11 cellular contexts compared by ENCODE assay signal in the genomic region with DNA sequence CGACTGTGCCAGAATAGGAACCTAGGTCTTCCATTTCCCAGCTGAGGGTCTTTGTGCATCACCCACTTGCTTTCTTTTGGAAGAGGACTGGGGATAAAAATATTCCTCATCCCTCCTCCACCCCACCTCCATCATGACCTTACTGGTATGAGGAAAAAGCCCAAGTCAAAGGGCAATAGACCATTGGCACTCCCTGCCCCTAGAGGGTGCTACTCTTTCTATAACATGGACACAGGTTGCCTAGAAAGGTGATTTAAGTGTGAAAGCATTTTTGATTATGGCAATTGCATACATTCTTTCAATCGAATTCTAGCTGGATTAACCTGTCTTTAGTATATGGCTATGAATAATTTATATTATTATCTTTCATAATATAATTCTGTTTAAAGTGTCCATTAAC. TPM values are rescaled to one million over a fixed set of nuclear protein-coding genes. Genes with fewer than 3 reads are reported as not detected.
DNase-seq lines count a peak whose midpoint lies in the region; ATAC-seq, FAIRE-seq and TF ChIP-seq lines count a peak whose summit lies in the region.
"Had no signal": no experiment of that assay in that cellular context is flagged by ENCODE, and none has a peak within 500 bp of the region (broad histone marks: within the 10 kb centered on the region; RNA-seq: fewer than 3 reads in every experiment).

No MANE protein-coding gene starts in this region.

- TF ChIP-seq RAD21 in HepG2 (CRISPR knock-in tag; IDR thresholded peaks at IDR 0.05), result no peak

- H4K20me1 ChIP-seq in HepG2 (ENCODE audit: insufficient read depth, low read length), result no peaks in the 10 kb centered on the region

- H3K9me3 Mint-ChIP-seq in Caco-2 (ENCODE audit: unreplicated experiment), result peaks cover 13% of the 10 kb centered on the region

- 26% methylated on average over 2 of the region's 2 CpGs for WGBS in HepG2 (ENCODE audit: low lambda C conversion rate)

- H3K4me1 ChIP-seq in Caco-2 (no peaks in the 10 kb centered on the region), HepG2 (ENCODE audit: insufficient read depth, low read length) (peaks cover 6% of the 10 kb centered on the region; the same call in 1 of the 2 replicates), vagina (no peaks in the 10 kb centered on the region)
- H3K4me1 ChIP-seq: uterus had no signal

- no peaks in the 10 kb centered on the region for H3K27me3 Mint-ChIP-seq in Caco-2 (ENCODE audit: insufficient read depth, unreplicated experiment)

- CTCF ChIA-PET in Caco-2 (lab: Charles Lee), result no interaction called here
- CTCF ChIA-PET in HepG2 (lab: Yijun Ruan, JAX; ENCODE audit: low intra/inter-chr PET ratio, low total read pairs), result interaction anchor here (0.9 kb wide), 1 partner anchor 194 kb away, joined by 5 read pairs; no protein-coding TSS in a partner anchor

- H3K27ac ChIP-seq in HepG2 (ENCODE audit: extremely low read length, insufficient read depth, low read length), result no peak overlapping the region
- H3K27ac ChIP-seq in vagina, result no peak overlapping the region
- H3K27ac ChIP-seq: uterus had no signal

- H3K9ac ChIP-seq in HepG2 (ENCODE audit: insufficient read depth, low read depth, low read length), result no peak overlapping the region

- TF ChIP-seq EP300 in HepG2 (IDR thresholded peaks at IDR 0.05; ENCODE audit: low read depth in 2 of 2, low read length in 2 of 2) (no peak), HepG2 (CRISPR knock-in tag; IDR thresholded peaks at IDR 0.05; ENCODE audit: borderline replicate concordance) (no peak)

- BruUV-seq in Caco-2 (replicated peaks; lab: Mats Ljungman, UMichigan), result no TSS peak
- no TSS peak for BruUV-seq in HepG2 (replicated peaks; lab: Mats Ljungman, UMichigan)

- TF ChIP-seq POLR2A in HepG2 (IDR thresholded peaks at IDR 0.05; ENCODE audit: insufficient read depth in 1 of 2, low read depth in 2 of 2, low read length in 2 of 2) (no peak), vagina (IDR thresholded peaks at IDR 0.05) (no peak)

- no peak overlapping the region for H3K4me2 ChIP-seq in HepG2 (ENCODE audit: low read depth, low read length)

- H3K36me3 ChIP-seq in Caco-2 (ENCODE audit: control insufficient read depth, insufficient read depth, low read length) (no peaks in the 10 kb centered on the region), HepG2 (replicated peaks in 1 of 2; ENCODE audit: control insufficient read depth in 1 of 2, insufficient read depth in 2 of 2, low read length in 2 of 2) (no peaks in the 10 kb centered on the region), vagina (no peaks in the 10 kb centered on the region)
- H3K36me3 ChIP-seq: uterus had no signal

- H3K4me1 Mint-ChIP-seq in Caco-2 (ENCODE audit: low read depth, unreplicated experiment), result no peaks in the 10 kb centered on the region

- peak; percentile 49 for FAIRE-seq in HepG2 (lab: Jason Lieb, UNC)

- no peak overlapping the region for H2AFZ ChIP-seq in HepG2 (ENCODE audit: low read length)

- no peak overlapping the region for H3K4me3 Mint-ChIP-seq in Caco-2 (ENCODE audit: unreplicated experiment)
- H3K4me3 Mint-ChIP-seq: activated naive CD8-positive, alpha-beta T cell had no signal

- TF ChIP-seq CTCF in Caco-2 (IDR thresholded peaks at IDR 0.05; ENCODE audit: insufficient read depth in 1 of 2, low read depth in 1 of 2, low read length in 1 of 2, severe bottlenecking in 1 of 2, unreplicated experiment in 1 of 2) (peak; percentile 45 to 54), HFF-Myc (IDR thresholded peaks at IDR 0.05; ENCODE audit: low read depth, low read length, missing control alignments) (peak; percentile 50), astrocyte of the spinal cord (IDR thresholded peaks at IDR 0.05; ENCODE audit: low read depth, low read length) (peak; percentile 54), HepG2 (CRISPR knock-in tag; IDR thresholded peaks at IDR 0.05) (peak; percentile 58), vagina (IDR thresholded peaks at IDR 0.05) (no peak)

- no peaks in the 10 kb centered on the region for H3K79me2 ChIP-seq in HepG2 (ENCODE audit: insufficient read depth, low read length)

- H3K36me3 Mint-ChIP-seq in Caco-2 (ENCODE audit: insufficient read depth, unreplicated experiment), result no peaks in the 10 kb centered on the region

- H3K27me3 ChIP-seq in Caco-2 (replicated peaks; ENCODE audit: control insufficient read depth, insufficient read depth, low read length) (no peaks in the 10 kb centered on the region; the same call in 1 of the 2 replicates), HepG2 (ENCODE audit: control insufficient read depth in 1 of 2, insufficient read depth in 2 of 2, low read length in 2 of 2) (no peaks in the 10 kb centered on the region), vagina (no peaks in the 10 kb centered on the region)
- H3K27me3 ChIP-seq: uterus had no signal

- no peak overlapping the region for H3K27ac Mint-ChIP-seq in Caco-2 (ENCODE audit: unreplicated experiment)
- H3K27ac Mint-ChIP-seq: activated naive CD8-positive, alpha-beta T cell had no signal

- in situ Hi-C loops in astrocyte of the spinal cord (cut with HindIII; ENCODE audit: low sequenced_read_pairs), result no loop called here
- in situ Hi-C loops in HepG2 (cut with HindIII; ENCODE audit: extremely low pct_ligation_motif_present, low pct_unique_long_range_greater_than_20kb), result no loop called here

- intact Hi-C loops in Caco-2 (cut with micrococcal nuclease; ENCODE audit: unreplicated experiment) (no loop called here), HepG2 (cut with micrococcal nuclease; ENCODE audit: unreplicated experiment) (no loop called here), vagina (cut with DNase I) (no loop called here), posterior cingulate gyrus (cut with DNase I) (no loop called here)

- H3K9me3 ChIP-seq in Caco-2 (no peaks in the 10 kb centered on the region; the same call in 1 of the 2 replicates), HepG2 (ENCODE audit: low read length) (no peaks in the 10 kb centered on the region), vagina (no peaks in the 10 kb centered on the region)
- H3K9me3 ChIP-seq: uterus had no signal

- peak; percentile 77 for ATAC-seq in HepG2
- no peak for ATAC-seq in GM18870 (IDR thresholded peaks at IDR 0.05; ENCODE audit: unreplicated experiment)

- no peak overlapping the region for H3K4me3 ChIP-seq in Caco-2 (ENCODE audit: low read depth, low read length)
- H3K4me3 ChIP-seq in HFF-Myc (replicated peaks; ENCODE audit: low read depth, low read length), result no peak overlapping the region
- no peak overlapping the region for H3K4me3 ChIP-seq in astrocyte of the spinal cord (ENCODE audit: low read depth, low read length)
- H3K4me3 ChIP-seq in HepG2 (replicated peaks in 1 of 3; ENCODE audit: insufficient read depth in 1 of 3, low read depth in 2 of 3, low read length in 3 of 3), result no peak overlapping the region
- H3K4me3 ChIP-seq in vagina, result no peak overlapping the region
- H3K4me3 ChIP-seq: uterus had no signal

- DNase-seq in Caco-2, result peak in 1 of 2 experiments; percentile 23
- DNase-seq in HFF-Myc (ENCODE audit: extremely low read depth, low read depth), result no peak
- DNase-seq in astrocyte of the spinal cord (ENCODE audit: low read depth, low spot score), result no peak
- DNase-seq in HepG2 (ENCODE audit: low spot score), result peak; percentile 28
- DNase-seq in vagina (ENCODE audit: extremely low spot score in 2 of 2), result no peak
- no peak for DNase-seq in posterior cingulate gyrus
- no peak for DNase-seq in stimulated activated CD8-positive, alpha-beta memory T cell treated with anti-CD3 and anti-CD28 coated beads, Interleukin-4, amount 100 ng/mL, for 48 hours
- DNase-seq: NCI-H1092, uterus had no signal

- POLR2A ChIA-PET in Caco-2 (lab: Charles Lee), result interaction anchor here (0.5 kb wide), 1 partner anchor 1645 kb away, joined by 4 read pairs; no protein-coding TSS in a partner anchor
- POLR2A ChIA-PET in HepG2 (lab: Yijun Ruan, JAX), result no interaction called here

TF ChIP-seq in HepG2, 621 proteins besides CTCF, POLR2A, EP300 and RAD21 (continues in another document):
- TF ChIP-seq HNF4A (CRISPR knock-in tag; IDR thresholded peaks at IDR 0.05) (0 out of 2 replicates have a peak, but pooled peaks have one; percentile 8), HNF4G (IDR thresholded peaks at IDR 0.05; ENCODE audit: borderline replicate concordance, low read depth, low read length) (peak; percentile 35; the same call in 1 of the 2 replicates), HNF4G (CRISPR knock-in tag; IDR thresholded peaks at IDR 0.05; ENCODE audit: borderline replicate concordance, low read depth) (no peak)

RNA-seq across cellular contexts. Expression of gene ZNF618, which starts 22.8 kb away (rescaled TPM):
- total RNA-seq in Caco-2 (2022) (1.2 and 1.5 TPM in 2 replicates), HepG2 (2016; rRNA removed; fragmentation: Illumina TruSeq; extraction: Trizol) (0.06 and 0.07 TPM in 2 replicates), vagina (7.4 TPM)
- not detected in 2 replicates for total RNA-seq in HepG2 (2016; cell fraction: cytosol; rRNA removed; fragmentation: Illumina TruSeq; extraction: Trizol; ENCODE audit: low read depth)
- 0.03 and 0.09 TPM in 2 replicates for total RNA-seq in HepG2 (2016; cell fraction: insoluble cytoplasmic fraction; rRNA removed; fragmentation: Illumina TruSeq; extraction: Trizol)
- 0.03 and 0.19 TPM in 2 replicates for total RNA-seq in HepG2 (2016; cell fraction: membrane; rRNA removed; fragmentation: Illumina TruSeq; extraction: Trizol)
- total RNA-seq in HepG2 (2016; cell fraction: nucleus; rRNA removed; fragmentation: Illumina TruSeq; extraction: Trizol), result 0.16 and 0.25 TPM in 2 replicates
- polyA plus RNA-seq in HepG2 (2011; rRNA removed), result 0.05 and 0.07 TPM in 2 replicates
- polyA plus RNA-seq in HepG2 (2011; cell fraction: cytosol; rRNA removed), result 0.08 and 0.17 TPM in 2 replicates
- polyA plus RNA-seq in HepG2 (2011; cell fraction: nucleus; rRNA removed), result 0.24 and 0.35 TPM in 2 replicates
- 0.03 and 0.04 TPM in 2 replicates for polyA plus RNA-seq in HepG2 (2012)
- 0.02 and 0.08 TPM in 2 replicates for polyA plus RNA-seq in HepG2 (2016; cell fraction: cytosol; fragmentation: Illumina TruSeq; extraction: Trizol; ENCODE audit: low read depth)
- 0.08 and 0.09 TPM in 2 replicates for polyA plus RNA-seq in HepG2 (2016; cell fraction: insoluble cytoplasmic fraction; fragmentation: Illumina TruSeq; extraction: Trizol; ENCODE audit: low read depth)
- polyA plus RNA-seq in HepG2 (2016; cell fraction: membrane; fragmentation: Illumina TruSeq; extraction: Trizol; ENCODE audit: low read depth), result 0.08 and 0.14 TPM in 2 replicates
- polyA plus RNA-seq in HepG2 (2016; cell fraction: nucleus; fragmentation: Illumina TruSeq; extraction: Trizol; ENCODE audit: insufficient read depth, low read depth), result 0.11 and 0.51 TPM in 2 replicates
- 0.32 and 0.61 TPM in 2 replicates for polyA minus RNA-seq in HepG2 (2011; rRNA and poly(A)+ RNA removed; ENCODE audit: low replicate concordance)
- polyA minus RNA-seq in HepG2 (2011; cell fraction: cytosol; rRNA and poly(A)+ RNA removed), result 0.10 TPM in 1 of 2 replicates, not detected in the other
- polyA minus RNA-seq in HepG2 (2011; cell fraction: nucleus; rRNA and poly(A)+ RNA removed), result 0.13 and 0.25 TPM in 2 replicates

Comparison
In these comparisons a context has a peak if more than half of its experiments do, and no peak if none do; other contexts are left out.
1. CTCF ChIP-seq: peak in Caco-2 (2 of 2), HFF-Myc (single experiment), astrocyte of the spinal cord (single experiment) and HepG2 (single experiment); none in vagina (0 of 3).